In genomic region chr12:131948713-131949430, GRCh38 we compare ENCODE assay signal across 8 cellular contexts. TPM values are rescaled to one million over a fixed set of nuclear protein-coding genes. Genes with fewer than 3 reads are reported as not detected.
A peak's percentile ranks its signal among the peaks of the same experiment; 100 is the strongest.
DNase-seq lines count a peak whose midpoint lies in the region; ATAC-seq and TF ChIP-seq lines count a peak whose summit lies in the region.
"Not testable (repeated sequence)": the region's sequence is repeated elsewhere in the genome, so short reads cannot be mapped to it uniquely, and the experiment has no call there.

No MANE protein-coding gene starts in this region.

- TF ChIP-seq CTCF in NB4 (IDR thresholded peaks at IDR 0.05; ENCODE audit: low read depth, low read length); MCF 10A (IDR thresholded peaks at IDR 0.05; ENCODE audit: unreplicated experiment); fibroblast of the aortic adventitia (IDR thresholded peaks at IDR 0.05; ENCODE audit: insufficient read depth, low read length); retinal pigment epithelial cell (conservative IDR thresholded peaks at IDR 0.05; ENCODE audit: low read depth, low read length): not testable (repeated sequence)

- H3K4me3 Mint-ChIP-seq in activated CD4-positive, alpha-beta T cell treated with anti-CD3 and anti-CD28 coated beads, Interleukin-2, amount 10 ng/mL, durations not matched to agents 7 days and 5 days: peak overlapping the region; percentile 77
- H3K4me3 Mint-ChIP-seq in MCF 10A (ENCODE audit: unreplicated experiment) (peak overlapping the region; percentile 75), memory B cell (peak overlapping the region; percentile 80)

- ATAC-seq in memory B cell (ENCODE audit: low read depth): not testable (repeated sequence)

- H3K27ac Mint-ChIP-seq in activated CD4-positive, alpha-beta T cell treated with anti-CD3 and anti-CD28 coated beads, Interleukin-2, amount 10 ng/mL, durations not matched to agents 7 days and 5 days: peak overlapping the region; percentile 88
- H3K27ac Mint-ChIP-seq in MCF 10A (ENCODE audit: low read depth, unreplicated experiment): not testable (repeated sequence)
- H3K27ac Mint-ChIP-seq in memory B cell: peak overlapping the region; percentile 68

- H3K4me1 Mint-ChIP-seq in activated CD4-positive, alpha-beta T cell treated with anti-CD3 and anti-CD28 coated beads, Interleukin-2, amount 10 ng/mL, durations not matched to agents 7 days and 5 days: peaks cover 36% of the 10 kb centered on the region
- not testable (repeated sequence) for H3K4me1 Mint-ChIP-seq in MCF 10A (ENCODE audit: insufficient read depth, unreplicated experiment)
- H3K4me1 Mint-ChIP-seq in memory B cell: peaks cover 17% of the 10 kb centered on the region

- not testable (repeated sequence) for DNase-seq in NB4 (ENCODE audit: low read depth); activated CD4-positive, alpha-beta T cell treated with anti-CD3 and anti-CD28 coated beads, Interleukin-2, amount 10 ng/mL, durations not matched to agents 7 days and 5 days; MCF 10A (ENCODE audit: unreplicated experiment); memory B cell (ENCODE audit: low spot score in 2 of 2); retinal pigment epithelial cell (ENCODE audit: low read depth)
- DNase-seq in fibroblast of the aortic adventitia (ENCODE audit: low read depth): peak; percentile 16
- DNase-seq in ureter (ENCODE audit: low spot score): peak; percentile 19

- H3K36me3 Mint-ChIP-seq in activated CD4-positive, alpha-beta T cell treated with anti-CD3 and anti-CD28 coated beads, Interleukin-2, amount 10 ng/mL, durations not matched to agents 7 days and 5 days (ENCODE audit: low read depth); MCF 10A (ENCODE audit: insufficient read depth, unreplicated experiment); memory B cell: not testable (repeated sequence)

- not testable (repeated sequence) for H3K27me3 Mint-ChIP-seq in activated CD4-positive, alpha-beta T cell treated with anti-CD3 and anti-CD28 coated beads, Interleukin-2, amount 10 ng/mL, durations not matched to agents 7 days and 5 days; MCF 10A (ENCODE audit: insufficient read depth, unreplicated experiment); memory B cell

- TF ChIP-seq POLR2A in NB4 (IDR thresholded peaks at IDR 0.05; ENCODE audit: extremely low read depth, insufficient read length): not testable (repeated sequence)

- CTCF ChIA-PET in activated CD4-positive, alpha-beta T cell treated with anti-CD3 and anti-CD28 coated beads, Interleukin-2, amount 10 ng/mL, durations not matched to agents 7 days and 5 days (lab: Charles Lee): interaction anchor here (1.5 to 2.6 kb wide), 3 partner anchors 9 to 14 kb away, joined by 4 to 7 read pairs (median 5); no protein-coding TSS in a partner anchor
- CTCF ChIA-PET in MCF 10A (lab: Yijun Ruan, JAX): interaction anchor here (0.7 to 1.9 kb wide), 3 partner anchors 112 to 495 kb away, joined by 3 to 9 read pairs (median 3); no protein-coding TSS in a partner anchor

- H3K4me3 ChIP-seq in GM08714 (ENCODE audit: low read length): peak overlapping the region; percentile 35; the same call in 1 of the 2 replicates
- H3K4me3 ChIP-seq in NB4 (ENCODE audit: low read depth, low read length): peak overlapping the region; percentile 64
- peak overlapping the region; percentile 71 for H3K4me3 ChIP-seq in fibroblast of the aortic adventitia (ENCODE audit: low read depth, low read length)
- H3K4me3 ChIP-seq in retinal pigment epithelial cell (ENCODE audit: low read length): peak overlapping the region; percentile 59

- BruUV-seq in MCF 10A (replicated peaks; lab: Mats Ljungman, UMichigan): not testable (repeated sequence)

- H3K9me3 Mint-ChIP-seq in activated CD4-positive, alpha-beta T cell treated with anti-CD3 and anti-CD28 coated beads, Interleukin-2, amount 10 ng/mL, durations not matched to agents 7 days and 5 days; MCF 10A (ENCODE audit: unreplicated experiment); memory B cell: not testable (repeated sequence)

- POLR2A ChIA-PET in activated CD4-positive, alpha-beta T cell treated with anti-CD3 and anti-CD28 coated beads, Interleukin-2, amount 10 ng/mL, durations not matched to agents 7 days and 5 days (lab: Charles Lee): interaction anchor here (0.6 kb wide), 1 partner anchor 957 kb away, joined by 3 read pairs; no protein-coding TSS in a partner anchor
- POLR2A ChIA-PET in MCF 10A (lab: Yijun Ruan, JAX): interaction anchor here (0.6 to 2.6 kb wide), 8 partner anchors 9 to 211 kb away, joined by 3 to 16 read pairs (median 4); partner anchors contain the start of gene PUS1

- intact Hi-C loops in MCF 10A (cut with micrococcal nuclease): loop anchor here (1.0 kb wide), 1 partner anchor 113 kb away; no protein-coding TSS in a partner anchor

RNA-seq across cellular contexts. Expression of gene EP400, which starts 0.9 kb away (rescaled TPM):
- total RNA-seq in activated CD4-positive, alpha-beta T cell treated with anti-CD3 and anti-CD28 coated beads, Interleukin-2, amount 10 ng/mL, durations not matched to agents 7 days and 5 days: 10 to 100 TPM; 53.9 to 57.0 TPM
- total RNA-seq in MCF 10A (2022) (52.4 and 54.8 TPM in 2 replicates), fibroblast of the aortic adventitia (ENCODE audit: low replicate concordance) (11.4 and 14.7 TPM in 2 replicates), ureter (71.8 TPM)

RNA-seq across cellular contexts. Expression of gene PUS1, which starts 19.8 kb away (rescaled TPM):
- total RNA-seq in activated CD4-positive, alpha-beta T cell treated with anti-CD3 and anti-CD28 coated beads, Interleukin-2, amount 10 ng/mL, durations not matched to agents 7 days and 5 days: 10 to 100 TPM; 34.4 to 45.7 TPM
- total RNA-seq in MCF 10A (2022) (44.1 and 72.3 TPM in 2 replicates), fibroblast of the aortic adventitia (ENCODE audit: low replicate concordance) (4.3 and 9.3 TPM in 2 replicates), ureter (46.9 TPM)

RNA-seq across cellular contexts. Expression of gene ULK1, which starts 54.5 kb away (rescaled TPM):
- total RNA-seq in activated CD4-positive, alpha-beta T cell treated with anti-CD3 and anti-CD28 coated beads, Interleukin-2, amount 10 ng/mL, durations not matched to agents 7 days and 5 days: 10 to 100 TPM; 28.1 to 36.1 TPM
- total RNA-seq in MCF 10A (2022) (21.7 and 28.2 TPM in 2 replicates), fibroblast of the aortic adventitia (ENCODE audit: low replicate concordance) (9.1 and 21.2 TPM in 2 replicates), ureter (31.8 TPM)
